Comparison of ENCODE assay signal across 21 cellular contexts in genomic region chr15:39130556-39131379, GRCh38.
DNase-seq lines count a peak whose midpoint lies in the region; FAIRE-seq and TF ChIP-seq lines count a peak whose summit lies in the region.
"Had no signal": no experiment of that assay in that cellular context is flagged by ENCODE, and none has a peak within 500 bp of the region (broad histone marks: within the 10 kb centered on the region; RNA-seq: fewer than 3 reads in every experiment).

No MANE protein-coding gene starts in this region.

- H3K27ac ChIP-seq in ACC112 (ENCODE audit: low read depth, low read length): peak overlapping the region; percentile 97
- H3K27ac ChIP-seq in astrocyte (ENCODE audit: low read depth, low read length): peak overlapping the region; percentile 24
- H3K27ac ChIP-seq in muscle layer of duodenum (ENCODE audit: low read length): peak overlapping the region; percentile 68
- H3K27ac ChIP-seq in small intestine (ENCODE audit: low read depth in 1 of 2, low read length in 1 of 2): no peak overlapping the region
- H3K27ac ChIP-seq: ascending aorta, lower lobe of right lung had no signal

- DNase-seq in HFFc6: no peak
- no peak for DNase-seq in astrocyte (ENCODE audit: low read depth)
- DNase-seq in GDM1 (lab: John Stamatoyannopoulos, UW): no peak
- no peak for DNase-seq in NCI-H1048 (lab: John Stamatoyannopoulos, UW)
- no peak for DNase-seq in mucosa of gallbladder (ENCODE audit: low spot score)
- DNase-seq in small intestine: no peak
- DNase-seq: activated CD4-positive, alpha-beta T cell treated with anti-CD3 and anti-CD28 coated beads, Interleukin-2, amount 10 ng/mL, durations not matched to agents 24 days and 14 days; activated CD8-positive, alpha-beta memory T cell treated with anti-CD3 and anti-CD28 coated beads, Interleukin-2, amount 50 U/mL, for 48 hours; activated naive CD4-positive, alpha-beta T cell; glutamatergic neuron; lower lobe of right lung; MM.1S; NCI-H2081; NCI-H69; right cardiac atrium; stimulated activated CD4-positive, alpha-beta T cell treated with anti-CD3 and anti-CD28 coated beads, Interleukin-1b, Interleukin-23, amount 100 ng/mL, for 48 hours had no signal

- H3K4me3 ChIP-seq in ACC112 (ENCODE audit: low read depth, low read length) (no peak overlapping the region), astrocyte (ENCODE audit: insufficient read depth, low read depth, low read length) (no peak overlapping the region), muscle layer of duodenum (ENCODE audit: low read depth in 1 of 2, low read length in 2 of 2) (no peak overlapping the region), small intestine (ENCODE audit: low read depth in 1 of 2, low read length in 2 of 2) (no peak overlapping the region)
- H3K4me3 ChIP-seq: ascending aorta, lower lobe of right lung had no signal

- H3K4me3 Mint-ChIP-seq in HFFc6 (peak overlapping the region; percentile 12; the same call in 1 of the 2 replicates), astrocyte (ENCODE audit: unreplicated experiment) (no peak overlapping the region)
- H3K4me3 Mint-ChIP-seq: activated CD4-positive, alpha-beta T cell treated with anti-CD3 and anti-CD28 coated beads, Interleukin-2, amount 10 ng/mL, durations not matched to agents 24 days and 14 days had no signal

- FAIRE-seq in astrocyte (lab: Jason Lieb, UNC) (no peak), small intestine (lab: Jason Lieb, UNC) (no peak)
- FAIRE-seq: TTC549, urothelium cell line had no signal

- no peaks in the 10 kb centered on the region for H3K79me2 ChIP-seq in ACC112 (ENCODE audit: control insufficient read depth, insufficient read depth, low read length, unreplicated experiment)
- H3K79me2 ChIP-seq in astrocyte (ENCODE audit: insufficient read depth, low read length): no peaks in the 10 kb centered on the region

- no peaks in the 10 kb centered on the region for H3K36me3 ChIP-seq in ACC112 (ENCODE audit: insufficient read depth, low read length)
- H3K36me3 ChIP-seq in astrocyte (ENCODE audit: insufficient read depth, low read length): no peaks in the 10 kb centered on the region
- no peaks in the 10 kb centered on the region for H3K36me3 ChIP-seq in muscle layer of duodenum (ENCODE audit: control insufficient read depth in 1 of 2, insufficient read depth in 2 of 2, low read length in 2 of 2)
- H3K36me3 ChIP-seq in small intestine (ENCODE audit: control insufficient read depth in 2 of 2, insufficient read depth in 2 of 2, low read length in 2 of 2): no peaks in the 10 kb centered on the region
- H3K36me3 ChIP-seq: ascending aorta, lower lobe of right lung had no signal

- 78 to 86% (median 78%) methylated on average over 3 of the region's 3 CpGs for WGBS in small intestine, 3 donors

- H3K27me3 ChIP-seq in ACC112 (ENCODE audit: insufficient read depth, low read length) (no peaks in the 10 kb centered on the region), astrocyte (ENCODE audit: insufficient read depth, low read length) (no peaks in the 10 kb centered on the region), muscle layer of duodenum (ENCODE audit: low read depth, low read length) (no peaks in the 10 kb centered on the region), small intestine (ENCODE audit: control insufficient read depth in 2 of 2, insufficient read depth in 2 of 2, low read length in 2 of 2) (no peaks in the 10 kb centered on the region)
- H3K27me3 ChIP-seq: ascending aorta had no signal

- H4K20me1 ChIP-seq in astrocyte (ENCODE audit: insufficient read depth, low read length): no peaks in the 10 kb centered on the region

- no peak for TF ChIP-seq CTCF in HFFc6 (IDR thresholded peaks at IDR 0.05)
- no peak for TF ChIP-seq CTCF in astrocyte (IDR thresholded peaks at IDR 0.05; ENCODE audit: insufficient read depth, low read depth, low read length)

- no peak overlapping the region for H3K4me2 ChIP-seq in astrocyte (ENCODE audit: low read length)

- H3K27me3 Mint-ChIP-seq in HFFc6 (ENCODE audit: insufficient read depth) (no peaks in the 10 kb centered on the region), astrocyte (ENCODE audit: low read depth, unreplicated experiment) (no peaks in the 10 kb centered on the region)

- H3K36me3 Mint-ChIP-seq in HFFc6 (ENCODE audit: low read depth) (peaks cover 18% of the 10 kb centered on the region), astrocyte (ENCODE audit: low read depth, unreplicated experiment) (no peaks in the 10 kb centered on the region)

- H3K9me3 ChIP-seq in astrocyte (ENCODE audit: insufficient read depth, low read depth, low read length) (no peaks in the 10 kb centered on the region), muscle layer of duodenum (ENCODE audit: control insufficient read depth in 1 of 2, low read length in 2 of 2) (no peaks in the 10 kb centered on the region), small intestine (ENCODE audit: control insufficient read depth, low read depth) (no peaks in the 10 kb centered on the region)
- H3K9me3 ChIP-seq: ascending aorta, lower lobe of right lung had no signal

- H2AFZ ChIP-seq in ACC112 (ENCODE audit: low read length, unreplicated experiment) (no peak overlapping the region), astrocyte (ENCODE audit: low read depth, low read length) (no peak overlapping the region)

- H3K4me1 Mint-ChIP-seq in HFFc6 (ENCODE audit: low read depth) (peaks cover 95% of the 10 kb centered on the region), astrocyte (ENCODE audit: low read depth, unreplicated experiment) (peaks cover 78% of the 10 kb centered on the region)

- H3K27ac Mint-ChIP-seq in HFFc6 (peak overlapping the region; percentile 94), astrocyte (ENCODE audit: unreplicated experiment) (peak overlapping the region; percentile 35)
- H3K27ac Mint-ChIP-seq: activated CD4-positive, alpha-beta T cell treated with anti-CD3 and anti-CD28 coated beads, Interleukin-2, amount 10 ng/mL, durations not matched to agents 24 days and 14 days had no signal

- no peaks in the 10 kb centered on the region for H3K9me3 Mint-ChIP-seq in HFFc6
- peaks cover 9% of the 10 kb centered on the region for H3K9me3 Mint-ChIP-seq in astrocyte (ENCODE audit: unreplicated experiment)

- H3K4me1 ChIP-seq in ACC112 (ENCODE audit: control insufficient read depth, insufficient read depth, low read length, unreplicated experiment): peaks cover 75% of the 10 kb centered on the region
- peaks cover 62% of the 10 kb centered on the region for H3K4me1 ChIP-seq in astrocyte (ENCODE audit: insufficient read depth, low read length)
- H3K4me1 ChIP-seq in muscle layer of duodenum (ENCODE audit: control insufficient read depth in 1 of 2, insufficient read depth in 2 of 2, low read length in 2 of 2): peaks cover 0 to 5% of the 10 kb centered on the region in 2 donors
- peaks cover 6 to 7% of the 10 kb centered on the region in 2 donors for H3K4me1 ChIP-seq in small intestine (ENCODE audit: control insufficient read depth in 2 of 2, insufficient read depth in 1 of 2, low read depth in 1 of 2, low read length in 1 of 2)

- no peak overlapping the region for H3K9ac ChIP-seq in astrocyte (ENCODE audit: low read length)

Comparison
In these comparisons a context has a peak if more than half of its experiments do, and no peak if none do; other contexts are left out.
1. H3K27ac ChIP-seq: peak in ACC112 (single experiment), astrocyte (single experiment) and muscle layer of duodenum (single experiment); none in small intestine (0 of 2).